In genomic region chr11:10294289-10294953, GRCh38 we compare ENCODE assay signal across 8 cellular contexts. TPM values are rescaled to one million over a fixed set of nuclear protein-coding genes. Genes with fewer than 3 reads are reported as not detected.
DNase-seq lines count a peak whose midpoint lies in the region; ATAC-seq and TF ChIP-seq lines count a peak whose summit lies in the region.

No MANE protein-coding gene starts in this region.

- H3K9me3 Mint-ChIP-seq in progenitor cell of endocrine pancreas (ENCODE audit: low read depth): no peaks in the 10 kb centered on the region

- H3K27me3 ChIP-seq in adrenal gland (no peaks in the 10 kb centered on the region), left ventricle myocardium inferior (ENCODE audit: low read depth) (no peaks in the 10 kb centered on the region)

- H3K27ac Mint-ChIP-seq in progenitor cell of endocrine pancreas: peak overlapping the region; percentile 96

- intact Hi-C loops in adrenal gland (cut with DNase I): no loop called here
- intact Hi-C loops in left ventricle myocardium inferior (cut with micrococcal nuclease): no loop called here

- TF ChIP-seq EP300 in Ishikawa (IDR thresholded peaks at IDR 0.05; ENCODE audit: borderline replicate concordance): peak; percentile 23; the same call in 1 of the 2 replicates

- H3K36me3 ChIP-seq in adrenal gland (replicated peaks in 1 of 2) (no peaks in the 10 kb centered on the region), left ventricle myocardium inferior (no peaks in the 10 kb centered on the region)

- H3K4me1 ChIP-seq in adrenal gland (replicated peaks in 1 of 2) (peaks cover 11 to 30% of the 10 kb centered on the region in 2 donors), left ventricle myocardium inferior (peaks cover 49% of the 10 kb centered on the region)

- peaks cover 24% of the 10 kb centered on the region for H3K4me1 Mint-ChIP-seq in progenitor cell of endocrine pancreas (ENCODE audit: low read depth)

- TF ChIP-seq CTCF in adrenal gland (IDR thresholded peaks at IDR 0.05): no peak
- no peak for TF ChIP-seq CTCF in left ventricle myocardium inferior (IDR thresholded peaks at IDR 0.05; ENCODE audit: borderline replicate concordance)
- TF ChIP-seq CTCF in progenitor cell of endocrine pancreas (IDR thresholded peaks at IDR 0.05; ENCODE audit: unreplicated experiment): no peak

- no peak for TF ChIP-seq POLR2A in adrenal gland (IDR thresholded peaks at IDR 0.05)

- H3K9me3 ChIP-seq in adrenal gland (replicated peaks in 1 of 3): no peaks in the 10 kb centered on the region
- no peaks in the 10 kb centered on the region for H3K9me3 ChIP-seq in left ventricle myocardium inferior (replicated peaks)

- H3K27me3 Mint-ChIP-seq in progenitor cell of endocrine pancreas: peaks cover 17% of the 10 kb centered on the region

- peak overlapping the region; percentile 90 for H3K4me3 Mint-ChIP-seq in progenitor cell of endocrine pancreas (ENCODE audit: low read depth)

- TF ChIP-seq RAD21 in Ishikawa (IDR thresholded peaks at IDR 0.05; ENCODE audit: low read depth): no peak

- H3K36me3 Mint-ChIP-seq in progenitor cell of endocrine pancreas (ENCODE audit: insufficient read depth): peaks cover 6% of the 10 kb centered on the region

- WGBS in adrenal gland, 4 donors: 0 to 1% (median 1%) methylated on average over 8 to 46 of the region's 46 CpGs

- DNase-seq in COLO829 (ENCODE audit: low spot score) (peak; percentile 44), adrenal gland (peak in 6 of 7 donors; percentile 36 to 75 (median 53)), left ventricle myocardium inferior (peak; percentile 50), progenitor cell of endocrine pancreas (ENCODE audit: low spot score, unreplicated experiment) (no peak)
- no peak for DNase-seq in NK-92 treated with Interleukin-12 subunit alpha and Interleukin-12 subunit beta, amount 100 ng/mL, for 24 hours (lab: John Stamatoyannopoulos, UW)

- H3K4me3 ChIP-seq in adrenal gland: peak overlapping the region; percentile 84 to 99 (median 86)
- peak overlapping the region; percentile 88 for H3K4me3 ChIP-seq in left ventricle myocardium inferior

- peak overlapping the region; percentile 89 to 99 (median 98) for H3K27ac ChIP-seq in adrenal gland
- peak overlapping the region; percentile 96 for H3K27ac ChIP-seq in left ventricle myocardium inferior (replicated peaks)

- no peak for ATAC-seq in HG02588 (IDR thresholded peaks at IDR 0.05; ENCODE audit: unreplicated experiment)
- no peak for ATAC-seq in GM19463 (IDR thresholded peaks at IDR 0.05; ENCODE audit: unreplicated experiment)

TF ChIP-seq in Ishikawa, 13 proteins besides CTCF, POLR2A, EP300 and RAD21:
- TF ChIP-seq USF1 (IDR thresholded peaks at IDR 0.05): no peak
- no peak for TF ChIP-seq TEAD4 (IDR thresholded peaks at IDR 0.05)
- TF ChIP-seq NFIC (IDR thresholded peaks at IDR 0.05): no peak
- TF ChIP-seq FOXM1 (IDR thresholded peaks at IDR 0.05; ENCODE audit: borderline replicate concordance, low read depth): no peak
- 0 out of 2 replicates have a peak, but pooled peaks have one; percentile 20 for TF ChIP-seq MAX (IDR thresholded peaks at IDR 0.05)
- peak; percentile 38; the same call in 1 of the 2 replicates for TF ChIP-seq EGR1 (IDR thresholded peaks at IDR 0.05)
- TF ChIP-seq TCF12 (IDR thresholded peaks at IDR 0.05; ENCODE audit: low read depth): 0 out of 2 replicates have a peak, but pooled peaks have one; percentile 18
- TF ChIP-seq TAF1 (IDR thresholded peaks at IDR 0.05; ENCODE audit: low read depth): no peak
- no peak for TF ChIP-seq CREB1 (IDR thresholded peaks at IDR 0.05; ENCODE audit: low read depth)
- no peak for TF ChIP-seq YY1 (IDR thresholded peaks at IDR 0.05; ENCODE audit: low read depth)
- TF ChIP-seq CEBPB (IDR thresholded peaks at IDR 0.05): peak; percentile 87
- TF ChIP-seq REST (IDR thresholded peaks at IDR 0.05; ENCODE audit: low read depth): no peak
- 0 out of 2 replicates have a peak, but pooled peaks have one; percentile 54 for TF ChIP-seq ZBTB7A (IDR thresholded peaks at IDR 0.05; ENCODE audit: low read depth)

RNA-seq across cellular contexts. Expression of gene SBF2, which starts 0.4 kb away (rescaled TPM):
- total RNA-seq in adrenal gland: 10 to 100 TPM; 32.1 to 60.7 (median 41.8) TPM
- 10 to 100 TPM; 12.5 to 23.5 (median 15.9) TPM for polyA plus RNA-seq in adrenal gland
- total RNA-seq in left ventricle myocardium inferior: 17.8 TPM
- 43.8 and 44.9 TPM in 2 replicates for total RNA-seq in progenitor cell of endocrine pancreas

RNA-seq across cellular contexts. Expression of gene ADM, which starts 10.5 kb away (rescaled TPM):
- total RNA-seq in adrenal gland (10 to 100 TPM in 7 of 8 donors, 1 to 10 TPM in 1; 3.6 to 55.7 (median 15.8) TPM), left ventricle myocardium inferior (14.2 TPM), progenitor cell of endocrine pancreas (8.4 and 9.4 TPM in 2 replicates)
- polyA plus RNA-seq in adrenal gland: 10 to 100 TPM in 2 of 3 donors, 1 to 10 TPM in 1; 6.9 to 27.6 (median 26.3) TPM

Comparison
In these comparisons a context has a peak if more than half of its experiments do, and no peak if none do; other contexts are left out.
1. DNase-seq: peak in COLO829 (single experiment), adrenal gland (6 of 7) and left ventricle myocardium inferior (single experiment); none in progenitor cell of endocrine pancreas (single experiment) and NK-92 treated with Interleukin-12 subunit alpha and Interleukin-12 subunit beta, amount 100 ng/mL, for 24 hours (single experiment).